In genomic region chr17:69717214-69717613, GRCh38 we compare ENCODE assay signal across 18 cellular contexts.
DNase-seq lines count a peak whose midpoint lies in the region; ATAC-seq, FAIRE-seq and TF ChIP-seq lines count a peak whose summit lies in the region.
"Had no signal": no experiment of that assay in that cellular context is flagged by ENCODE, and none has a peak within 500 bp of the region (broad histone marks: within the 10 kb centered on the region; RNA-seq: fewer than 3 reads in every experiment).

No MANE protein-coding gene starts in this region.

- no peak overlapping the region for H3K4me3 Mint-ChIP-seq in HFFc6

- DNase-seq in HFFc6 (no peak), endothelial cell of umbilical vein (ENCODE audit: low read depth, low spot score) (no peak), testis (no peak), head of caudate nucleus (no peak), superior temporal gyrus (ENCODE audit: extremely low spot score) (no peak), COR-L47 (lab: John Stamatoyannopoulos, UW) (no peak)
- DNase-seq: C1 segment of cervical spinal cord, EL, NCI-H1436, NCI-H2029 treated with DMSO at 0.1 percent for 48 hours, NCI-H510A, Peyer's patch had no signal

- TF ChIP-seq POLR2A in endothelial cell of umbilical vein (IDR thresholded peaks at IDR 0.05; ENCODE audit: low read depth, low read length) (no peak), testis (IDR thresholded peaks at IDR 0.05) (no peak)

- dilution Hi-C loops in endothelial cell of umbilical vein (cut with MboI; ENCODE audit: extremely low pct_ligation_motif_present, low sequenced_read_pairs), result no loop called here

- POLR2A ChIA-PET in endothelial cell of umbilical vein (lab: Charles Lee), result no interaction called here

- no peaks in the 10 kb centered on the region for H3K36me3 Mint-ChIP-seq in HFFc6 (ENCODE audit: low read depth)

- no peaks in the 10 kb centered on the region for H3K9me3 ChIP-seq in endothelial cell of umbilical vein (replicated peaks; ENCODE audit: control insufficient read depth, insufficient read depth, low read length)
- no peaks in the 10 kb centered on the region for H3K9me3 ChIP-seq in neuron (ENCODE audit: low read length)
- H3K9me3 ChIP-seq in testis, result no peaks in the 10 kb centered on the region
- H3K9me3 ChIP-seq: HAP-1, Peyer's patch had no signal

- no peak overlapping the region for H3K4me2 ChIP-seq in endothelial cell of umbilical vein (ENCODE audit: insufficient read depth, low read length)

- no TSS peak for BruUV-seq in endothelial cell of umbilical vein (replicated peaks; lab: Mats Ljungman, UMichigan)

- peak overlapping the region; percentile 32 for H2AFZ ChIP-seq in endothelial cell of umbilical vein (ENCODE audit: low read depth, low read length)
- peak overlapping the region; percentile 76 for H2AFZ ChIP-seq in neuron (ENCODE audit: low read depth, low read length)

- peak; percentile 59 for FAIRE-seq in endothelial cell of umbilical vein (lab: Jason Lieb, UNC)
- FAIRE-seq: A204.1, HTR-8/SVneo, K562 had no signal

- H3K27me3 Mint-ChIP-seq in HFFc6 (ENCODE audit: insufficient read depth), result peaks cover 2% of the 10 kb centered on the region; the same call in 1 of the 2 replicates

- no peak overlapping the region for H3K4me3 ChIP-seq in endothelial cell of umbilical vein (replicated peaks in 1 of 3; ENCODE audit: insufficient read depth in 1 of 3, low read depth in 1 of 3, low read length in 3 of 3)
- no peak overlapping the region for H3K4me3 ChIP-seq in neuron (ENCODE audit: low read length)
- H3K4me3 ChIP-seq in testis, result no peak overlapping the region
- H3K4me3 ChIP-seq: HAP-1, K562, Peyer's patch had no signal

- intact Hi-C loops in endothelial cell of umbilical vein (cut with micrococcal nuclease) (no loop called here), testis (cut with DNase I; ENCODE audit: low total_unique reads) (no loop called here), head of caudate nucleus (cut with DNase I) (no loop called here)

- H3K27ac ChIP-seq in endothelial cell of umbilical vein (ENCODE audit: insufficient read depth, low read depth, low read length), result no peak overlapping the region
- H3K27ac ChIP-seq in testis, result peak overlapping the region; percentile 15 to 84
- H3K27ac ChIP-seq: Peyer's patch had no signal

- H3K79me2 ChIP-seq in endothelial cell of umbilical vein (ENCODE audit: control insufficient read depth, insufficient read depth, low read length), result no peaks in the 10 kb centered on the region

- no peak overlapping the region for H3K9ac ChIP-seq in endothelial cell of umbilical vein (replicated peaks; ENCODE audit: extremely low read depth, insufficient read depth, low read length)

- TF ChIP-seq CTCF in HFFc6 (IDR thresholded peaks at IDR 0.05) (no peak), endothelial cell of umbilical vein (IDR thresholded peaks at IDR 0.05; ENCODE audit: extremely low read depth in 1 of 2, insufficient read depth in 1 of 2, low read depth in 1 of 2, low read length in 2 of 2) (no peak), testis (IDR thresholded peaks at IDR 0.05) (no peak)

- CTCF ChIA-PET in endothelial cell of umbilical vein (lab: Charles Lee), result interaction anchor here (1.1 to 1.2 kb wide), 2 partner anchors 15 to 108 kb away, joined by 3 read pairs; no protein-coding TSS in a partner anchor

- no peaks in the 10 kb centered on the region for H4K20me1 ChIP-seq in endothelial cell of umbilical vein (replicated peaks; ENCODE audit: control insufficient read depth, extremely low read depth, insufficient read depth, low read length)

- no peaks in the 10 kb centered on the region for H3K9me1 ChIP-seq in endothelial cell of umbilical vein (replicated peaks; ENCODE audit: control insufficient read depth, extremely low read depth, insufficient read depth, low read length)

- ATAC-seq in HG03354 (IDR thresholded peaks at IDR 0.05; ENCODE audit: poor library complexity, severe bottlenecking, unreplicated experiment), result no peak
- ATAC-seq: K562 had no signal

- H3K4me1 ChIP-seq in endothelial cell of umbilical vein (ENCODE audit: control insufficient read depth, extremely low read depth, insufficient read depth, low read length) (no peaks in the 10 kb centered on the region), neuron (ENCODE audit: insufficient read depth, low read length) (peaks cover 16% of the 10 kb centered on the region), testis (peaks cover 33% of the 10 kb centered on the region)
- H3K4me1 ChIP-seq: HAP-1, Peyer's patch had no signal

- H3K36me3 ChIP-seq in endothelial cell of umbilical vein (ENCODE audit: control insufficient read depth in 2 of 2, extremely low read depth in 1 of 2, insufficient read depth in 2 of 2, low read length in 2 of 2) (no peaks in the 10 kb centered on the region), neuron (ENCODE audit: insufficient read depth, low read length) (no peaks in the 10 kb centered on the region), testis (ENCODE audit: low read depth, missing control alignments) (no peaks in the 10 kb centered on the region)
- H3K36me3 ChIP-seq: HAP-1, Peyer's patch had no signal

- 53 to 54% methylated on average over 2 of the region's 2 CpGs for WGBS in testis, 2 donors

- H3K27me3 ChIP-seq in endothelial cell of umbilical vein (ENCODE audit: control insufficient read depth in 2 of 2, insufficient read depth in 2 of 2, low read length in 2 of 2) (no peaks in the 10 kb centered on the region), neuron (ENCODE audit: insufficient read depth, low read length) (no peaks in the 10 kb centered on the region), testis (no peaks in the 10 kb centered on the region)
- H3K27me3 ChIP-seq: Peyer's patch had no signal

- peaks cover 35% of the 10 kb centered on the region for H3K4me1 Mint-ChIP-seq in HFFc6 (ENCODE audit: low read depth)

- H3K9me3 Mint-ChIP-seq in HFFc6, result no peaks in the 10 kb centered on the region

- peak overlapping the region; percentile 68; the same call in 1 of the 2 replicates for H3K27ac Mint-ChIP-seq in HFFc6

TF ChIP-seq in endothelial cell of umbilical vein, 7 proteins besides CTCF, POLR2A, EP300 and RAD21:
- TF ChIP-seq FOS (IDR thresholded peaks at IDR 0.05; ENCODE audit: borderline replicate concordance, insufficient read depth, low read length) (no peak), JUN (IDR thresholded peaks at IDR 0.05; ENCODE audit: borderline replicate concordance, insufficient read depth, insufficient read length, low read depth) (no peak), MYC (IDR thresholded peaks at IDR 0.05; ENCODE audit: low read depth, low read length) (no peak), EZH2 (IDR thresholded peaks at IDR 0.05; ENCODE audit: borderline replicate concordance, low read depth, low read length, severe bottlenecking) (no peak)
